Comparison of ENCODE assay signal across 8 cellular contexts in the genomic region with DNA sequence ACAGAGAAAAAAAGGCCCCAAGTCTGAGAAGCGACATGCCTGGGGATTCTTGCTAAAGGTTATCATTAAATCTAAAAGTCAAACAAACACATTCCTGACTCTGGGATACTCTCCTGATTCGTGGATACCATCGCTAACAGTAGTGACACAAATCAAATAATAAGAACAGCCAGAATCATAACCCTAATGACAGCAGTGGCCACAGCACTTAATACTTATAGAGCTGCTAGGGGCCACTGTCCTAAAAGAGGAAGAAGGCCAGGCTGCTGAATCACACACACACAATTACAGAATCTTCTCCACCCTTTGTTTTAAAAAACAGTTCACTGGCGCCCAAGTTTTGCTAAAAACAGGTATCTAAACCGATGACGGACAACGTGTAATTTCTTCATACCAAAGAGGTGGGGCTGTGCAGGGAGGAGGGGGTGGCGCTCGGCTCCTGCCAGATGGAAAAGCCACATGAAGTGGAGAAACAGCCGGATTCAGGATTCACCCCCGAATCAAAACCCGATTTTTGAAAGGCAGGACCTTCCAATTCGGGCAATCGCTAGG. TPM values are rescaled to one million over a fixed set of nuclear protein-coding genes. Genes with fewer than 3 reads are reported as not detected.
DNase-seq lines count a peak whose midpoint lies in the region; ATAC-seq, FAIRE-seq and TF ChIP-seq lines count a peak whose summit lies in the region.

No MANE protein-coding gene starts in this region.

- POLR2A ChIA-PET in Panc1 (lab: Charles Lee) = interaction anchor here (0.6 kb wide), 1 partner anchor 18 kb away, joined by 7 read pairs; no protein-coding TSS in a partner anchor

- intact Hi-C loops in Panc1 (cut with micrococcal nuclease; ENCODE audit: unreplicated experiment) = no loop called here
- intact Hi-C loops in kidney (cut with DNase I) = no loop called here

- peak overlapping the region; percentile 90 for H3K4me3 Mint-ChIP-seq in stimulated activated memory B cell treated with anti-CD40 and anti-IgM and Interleukin-4, amounts not matched to agents 10 μg/mL and 1 μg/mL and 100 μg/mL, for 72 hours

- H3K36me3 Mint-ChIP-seq in stimulated activated memory B cell treated with anti-CD40 and anti-IgM and Interleukin-4, amounts not matched to agents 10 μg/mL and 1 μg/mL and 100 μg/mL, for 72 hours = peaks cover 6% of the 10 kb centered on the region

- H3K9me3 ChIP-seq in BE2C (no peaks in the 10 kb centered on the region), Panc1 (ENCODE audit: control insufficient read depth, insufficient read depth, low read depth, low read length) (no peaks in the 10 kb centered on the region), kidney (ENCODE audit: control insufficient read depth in 1 of 2, low read length in 2 of 2) (no peaks in the 10 kb centered on the region)

- CTCF ChIA-PET in Panc1 (lab: Charles Lee) = interaction anchor here (1.0 kb wide), 1 partner anchor 18 kb away, joined by 3 read pairs; no protein-coding TSS in a partner anchor

- ATAC-seq in Panc1 = no peak
- ATAC-seq in stimulated activated memory B cell treated with anti-CD40 and anti-IgM and Interleukin-4, amounts not matched to agents 10 μg/mL and 1 μg/mL and 100 μg/mL, for 72 hours = peak; percentile 58
- ATAC-seq in GM18909 (IDR thresholded peaks at IDR 0.05; ENCODE audit: poor library complexity, unreplicated experiment) = no peak

- peaks cover 58% of the 10 kb centered on the region for H3K4me1 Mint-ChIP-seq in stimulated activated memory B cell treated with anti-CD40 and anti-IgM and Interleukin-4, amounts not matched to agents 10 μg/mL and 1 μg/mL and 100 μg/mL, for 72 hours

- H3K27me3 ChIP-seq in BE2C (no peaks in the 10 kb centered on the region), H7 (ENCODE audit: control insufficient read depth, insufficient read depth, low read length) (no peaks in the 10 kb centered on the region; the same call in 1 of the 2 replicates), Panc1 (ENCODE audit: control insufficient read depth, insufficient read depth, low read length) (no peaks in the 10 kb centered on the region), bronchial epithelial cell (ENCODE audit: control insufficient read depth, insufficient read depth, low read length) (no peaks in the 10 kb centered on the region)

- H3K27ac ChIP-seq in Panc1 (ENCODE audit: low read length) (peak overlapping the region; percentile 96), kidney (ENCODE audit: low read depth in 2 of 2, low read length in 2 of 2) (peak overlapping the region; percentile 96 to 99)

- no peaks in the 10 kb centered on the region for H3K27me3 Mint-ChIP-seq in stimulated activated memory B cell treated with anti-CD40 and anti-IgM and Interleukin-4, amounts not matched to agents 10 μg/mL and 1 μg/mL and 100 μg/mL, for 72 hours

- H3K4me1 ChIP-seq in BE2C = peaks cover 3% of the 10 kb centered on the region; the same call in 1 of the 2 replicates
- H3K4me1 ChIP-seq in Panc1 (ENCODE audit: control insufficient read depth, insufficient read depth, low read length) = peaks cover 37% of the 10 kb centered on the region
- peaks cover 16 to 21% of the 10 kb centered on the region in 2 donors for H3K4me1 ChIP-seq in kidney (ENCODE audit: control insufficient read depth in 1 of 2, insufficient read depth in 1 of 2, low read depth in 1 of 2, low read length in 2 of 2)

- TF ChIP-seq CTCF in BE2C (IDR thresholded peaks at IDR 0.05; ENCODE audit: low read depth, low read length) = no peak
- TF ChIP-seq CTCF in Panc1 (IDR thresholded peaks at IDR 0.05) = no peak
- no peak for TF ChIP-seq CTCF in bronchial epithelial cell (IDR thresholded peaks at IDR 0.05; ENCODE audit: insufficient read depth, low read length, severe bottlenecking)
- no peak for TF ChIP-seq CTCF in kidney (IDR thresholded peaks at IDR 0.05; ENCODE audit: borderline replicate concordance, extremely low read depth, insufficient read depth)

- no TSS peak for BruUV-seq in Panc1 (replicated peaks; lab: Mats Ljungman, UMichigan)

- peak overlapping the region; percentile 90 for H3K27ac Mint-ChIP-seq in stimulated activated memory B cell treated with anti-CD40 and anti-IgM and Interleukin-4, amounts not matched to agents 10 μg/mL and 1 μg/mL and 100 μg/mL, for 72 hours

- FAIRE-seq in bronchial epithelial cell (lab: Jason Lieb, UNC) (no peak), kidney (lab: Jason Lieb, UNC) (no peak)

- DNase-seq in BE2C (peak; percentile 34), H7 (no peak), Panc1 (ENCODE audit: low read depth, low spot score) (no peak), bronchial epithelial cell (ENCODE audit: low read depth) (peak; percentile 66), kidney (no peak), dedifferentiated amniotic fluid mesenchymal stem cell (ENCODE audit: extremely low spot score) (no peak)

- no peaks in the 10 kb centered on the region for H3K9me3 Mint-ChIP-seq in stimulated activated memory B cell treated with anti-CD40 and anti-IgM and Interleukin-4, amounts not matched to agents 10 μg/mL and 1 μg/mL and 100 μg/mL, for 72 hours

- no peaks in the 10 kb centered on the region for H3K36me3 ChIP-seq in BE2C
- no peaks in the 10 kb centered on the region for H3K36me3 ChIP-seq in H7 (replicated peaks; ENCODE audit: control insufficient read depth, insufficient read depth, low read length)
- H3K36me3 ChIP-seq in Panc1 (ENCODE audit: control insufficient read depth, insufficient read depth, low read length) = no peaks in the 10 kb centered on the region; the same call in 1 of the 2 replicates
- peaks cover 1% of the 10 kb centered on the region for H3K36me3 ChIP-seq in bronchial epithelial cell (ENCODE audit: control insufficient read depth, insufficient read depth, low read length)
- no peaks in the 10 kb centered on the region for H3K36me3 ChIP-seq in kidney (ENCODE audit: control insufficient read depth in 1 of 2, insufficient read depth in 2 of 2, low read length in 2 of 2)

- H3K9ac ChIP-seq in kidney (ENCODE audit: low read length in 2 of 2) = peak overlapping the region; percentile 98 to 99

- in situ Hi-C loops in Panc1 (cut with HindIII; ENCODE audit: low pct_unique_long_range_greater_than_20kb, low sequenced_read_pairs) = no loop called here

- H3K4me3 ChIP-seq in BE2C (ENCODE audit: low read depth, low read length) (peak overlapping the region; percentile 76), H7 (ENCODE audit: insufficient read depth, low read depth, low read length) (peak overlapping the region; percentile 72), Panc1 (ENCODE audit: low read depth in 2 of 2, low read length in 2 of 2) (peak overlapping the region; percentile 78 to 81), bronchial epithelial cell (ENCODE audit: low read depth, low read length) (peak overlapping the region; percentile 89), kidney (ENCODE audit: low read length in 2 of 2) (peak overlapping the region; percentile 93)

RNA-seq across cellular contexts. Expression of gene CLIP1, which starts 1.1 kb away (rescaled TPM):
- polyA plus RNA-seq in BE2C (2012; ENCODE audit: insufficient read depth, insufficient read length, low read depth) = 32.6 TPM
- 21.7 and 24.8 TPM in 2 replicates for total RNA-seq in H7 (2014; rRNA removed; shearing (Covaris generic))
- total RNA-seq in Panc1 (2021; ENCODE audit: unreplicated experiment) (117 TPM), bronchial epithelial cell (69.0 and 97.2 TPM in 2 replicates), kidney (85.3 TPM)
- polyA plus RNA-seq in Panc1 (2012; ENCODE audit: insufficient read length) = 52.1 TPM
- polyA plus RNA-seq in kidney (ENCODE audit: insufficient read depth, low read depth, low replicate concordance) = 14.5 TPM

Comparison
In these comparisons a context has a peak if more than half of its experiments do, and no peak if none do; other contexts are left out.
1. DNase-seq: peak in BE2C (single experiment) and bronchial epithelial cell (single experiment); none in H7 (single experiment), Panc1 (single experiment), kidney (single experiment) and dedifferentiated amniotic fluid mesenchymal stem cell (single experiment).
2. Peak in every context shown above with its lines, with median percentiles within 50 percentile points of each other: H3K4me3 ChIP-seq.